1 cellular context compared by ENCODE assay signal in genomic region chr6:97282726-97283617, GRCh38.
TF ChIP-seq lines count a peak whose summit lies in the region.

A gene with protein sequence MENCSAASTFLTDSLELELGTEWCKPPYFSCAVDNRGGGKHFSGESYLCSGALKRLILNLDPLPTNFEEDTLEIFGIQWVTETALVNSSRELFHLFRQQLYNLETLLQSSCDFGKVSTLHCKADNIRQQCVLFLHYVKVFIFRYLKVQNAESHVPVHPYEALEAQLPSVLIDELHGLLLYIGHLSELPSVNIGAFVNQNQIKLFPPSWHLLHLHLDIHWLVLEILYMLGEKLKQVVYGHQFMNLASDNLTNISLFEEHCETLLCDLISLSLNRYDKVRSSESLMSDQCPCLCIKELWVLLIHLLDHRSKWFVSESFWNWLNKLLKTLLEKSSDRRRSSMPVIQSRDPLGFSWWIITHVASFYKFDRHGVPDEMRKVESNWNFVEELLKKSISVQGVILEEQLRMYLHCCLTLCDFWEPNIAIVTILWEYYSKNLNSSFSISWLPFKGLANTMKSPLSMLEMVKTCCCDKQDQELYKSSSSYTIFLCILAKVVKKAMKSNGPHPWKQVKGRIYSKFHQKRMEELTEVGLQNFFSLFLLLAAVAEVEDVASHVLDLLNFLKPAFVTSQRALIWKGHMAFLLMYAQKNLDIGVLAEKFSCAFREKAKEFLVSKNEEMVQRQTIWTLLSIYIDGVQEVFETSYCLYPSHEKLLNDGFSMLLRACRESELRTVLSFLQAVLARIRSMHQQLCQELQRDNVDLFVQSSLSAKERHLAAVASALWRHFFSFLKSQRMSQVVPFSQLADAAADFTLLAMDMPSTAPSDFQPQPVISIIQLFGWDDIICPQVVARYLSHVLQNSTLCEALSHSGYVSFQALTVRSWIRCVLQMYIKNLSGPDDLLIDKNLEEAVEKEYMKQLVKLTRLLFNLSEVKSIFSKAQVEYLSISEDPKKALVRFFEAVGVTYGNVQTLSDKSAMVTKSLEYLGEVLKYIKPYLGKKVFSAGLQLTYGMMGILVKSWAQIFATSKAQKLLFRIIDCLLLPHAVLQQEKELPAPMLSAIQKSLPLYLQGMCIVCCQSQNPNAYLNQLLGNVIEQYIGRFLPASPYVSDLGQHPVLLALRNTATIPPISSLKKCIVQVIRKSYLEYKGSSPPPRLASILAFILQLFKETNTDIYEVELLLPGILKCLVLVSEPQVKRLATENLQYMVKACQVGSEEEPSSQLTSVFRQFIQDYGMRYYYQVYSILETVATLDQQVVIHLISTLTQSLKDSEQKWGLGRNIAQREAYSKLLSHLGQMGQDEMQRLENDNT (minus strand): TSS chr6:97283216. CDS start chr6:97282477, 739 bp downstream.

TF ChIP-seq in HEK293, 187 proteins besides CTCF, POLR2A, EP300 and RAD21 (continued from another document and continues in another):
- TF ChIP-seq ZNF610 (tag by site-specific recombination; IDR thresholded peaks at IDR 0.05; ENCODE audit: borderline replicate concordance) (peak; percentile 77), ZNF174 (tag by site-specific recombination; IDR thresholded peaks at IDR 0.05) (no peak), ZBTB11 (tag by site-specific recombination; conservative IDR thresholded peaks at IDR 0.05; ENCODE audit: low read depth) (peak; percentile 33; the same call in 1 of the 2 replicates), ZBTB8A (tag by site-specific recombination; IDR thresholded peaks at IDR 0.05) (peak; percentile 83), ZNF501 (tag by site-specific recombination; IDR thresholded peaks at IDR 0.05) (peak; percentile 74; the same call in 1 of the 2 replicates), ZNF629 (tag by site-specific recombination; IDR thresholded peaks at IDR 0.05) (peak; percentile 61; the same call in 1 of the 2 replicates), EGR2 (tag by site-specific recombination; IDR thresholded peaks at IDR 0.05; ENCODE audit: low read depth) (peak; percentile 84), ZNF692 (tag by site-specific recombination; IDR thresholded peaks at IDR 0.05) (no peak), ZNF2 (tag by site-specific recombination; IDR thresholded peaks at IDR 0.05) (no peak; the same call in 1 of the 2 replicates), ZNF394 (tag by site-specific recombination; IDR thresholded peaks at IDR 0.05; ENCODE audit: borderline replicate concordance) (peak; percentile 59; the same call in 1 of the 2 replicates), ZNF561 (tag by site-specific recombination; IDR thresholded peaks at IDR 0.05; ENCODE audit: borderline replicate concordance) (peak; percentile 18; the same call in 1 of the 2 replicates), YY1 (tag by site-specific recombination; IDR thresholded peaks at IDR 0.05) (peak; percentile 38; the same call in 1 of the 2 replicates), KLF17 (tag by site-specific recombination; IDR thresholded peaks at IDR 0.05) (peak; percentile 76; the same call in 1 of the 2 replicates), OVOL3 (tag by site-specific recombination; IDR thresholded peaks at IDR 0.05) (0 out of 2 replicates have a peak, but pooled peaks have one; percentile 16), ZNF677 (tag by site-specific recombination; IDR thresholded peaks at IDR 0.05) (no peak), ZNF776 (tag by site-specific recombination; IDR thresholded peaks at IDR 0.05; ENCODE audit: borderline replicate concordance) (no peak), ZSCAN30 (tag by site-specific recombination; IDR thresholded peaks at IDR 0.05) (0 out of 2 replicates have a peak, but pooled peaks have one; percentile 5), ZNF37A (tag by site-specific recombination; IDR thresholded peaks at IDR 0.05) (no peak), ZIC2 (tag by site-specific recombination; IDR thresholded peaks at IDR 0.05) (peak; percentile 91), GLIS2 (tag by site-specific recombination; IDR thresholded peaks at IDR 0.05) (peak; percentile 95), ZNF341 (tag by site-specific recombination; IDR thresholded peaks at IDR 0.05; ENCODE audit: low read depth) (peak; percentile 50), ZXDB (tag by site-specific recombination; IDR thresholded peaks at IDR 0.05) (peak; percentile 83), KLF10 (tag by site-specific recombination; IDR thresholded peaks at IDR 0.05) (0 out of 2 replicates have a peak, but pooled peaks have one; percentile 54), SP3 (tag by site-specific recombination; IDR thresholded peaks at IDR 0.05) (peak; percentile 94), IKZF3 (tag by site-specific recombination; IDR thresholded peaks at IDR 0.05) (peak; percentile 21; the same call in 1 of the 2 replicates), ZNF596 (tag by site-specific recombination; IDR thresholded peaks at IDR 0.05) (no peak), ZNF639 (tag by site-specific recombination; IDR thresholded peaks at IDR 0.05) (peak; percentile 73; the same call in 1 of the 2 replicates), ZNF76 (tag by site-specific recombination; IDR thresholded peaks at IDR 0.05; ENCODE audit: borderline replicate concordance, low read depth) (peak; percentile 16; the same call in 1 of the 2 replicates)
- TF ChIP-seq, protein P1, sequence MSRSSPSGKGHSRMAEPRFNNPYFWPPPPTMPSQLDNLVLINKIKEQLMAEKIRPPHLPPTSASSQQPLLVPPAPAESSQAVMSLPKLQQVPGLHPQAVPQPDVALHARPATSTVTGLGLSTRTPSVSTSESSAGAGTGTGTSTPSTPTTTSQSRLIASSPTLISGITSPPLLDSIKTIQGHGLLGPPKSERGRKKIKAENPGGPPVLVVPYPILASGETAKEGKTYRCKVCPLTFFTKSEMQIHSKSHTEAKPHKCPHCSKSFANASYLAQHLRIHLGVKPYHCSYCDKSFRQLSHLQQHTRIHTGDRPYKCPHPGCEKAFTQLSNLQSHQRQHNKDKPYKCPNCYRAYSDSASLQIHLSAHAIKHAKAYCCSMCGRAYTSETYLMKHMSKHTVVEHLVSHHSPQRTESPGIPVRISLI (tag by site-specific recombination; IDR thresholded peaks at IDR 0.05), result peak; percentile 96
- TF ChIP-seq, protein P2, sequence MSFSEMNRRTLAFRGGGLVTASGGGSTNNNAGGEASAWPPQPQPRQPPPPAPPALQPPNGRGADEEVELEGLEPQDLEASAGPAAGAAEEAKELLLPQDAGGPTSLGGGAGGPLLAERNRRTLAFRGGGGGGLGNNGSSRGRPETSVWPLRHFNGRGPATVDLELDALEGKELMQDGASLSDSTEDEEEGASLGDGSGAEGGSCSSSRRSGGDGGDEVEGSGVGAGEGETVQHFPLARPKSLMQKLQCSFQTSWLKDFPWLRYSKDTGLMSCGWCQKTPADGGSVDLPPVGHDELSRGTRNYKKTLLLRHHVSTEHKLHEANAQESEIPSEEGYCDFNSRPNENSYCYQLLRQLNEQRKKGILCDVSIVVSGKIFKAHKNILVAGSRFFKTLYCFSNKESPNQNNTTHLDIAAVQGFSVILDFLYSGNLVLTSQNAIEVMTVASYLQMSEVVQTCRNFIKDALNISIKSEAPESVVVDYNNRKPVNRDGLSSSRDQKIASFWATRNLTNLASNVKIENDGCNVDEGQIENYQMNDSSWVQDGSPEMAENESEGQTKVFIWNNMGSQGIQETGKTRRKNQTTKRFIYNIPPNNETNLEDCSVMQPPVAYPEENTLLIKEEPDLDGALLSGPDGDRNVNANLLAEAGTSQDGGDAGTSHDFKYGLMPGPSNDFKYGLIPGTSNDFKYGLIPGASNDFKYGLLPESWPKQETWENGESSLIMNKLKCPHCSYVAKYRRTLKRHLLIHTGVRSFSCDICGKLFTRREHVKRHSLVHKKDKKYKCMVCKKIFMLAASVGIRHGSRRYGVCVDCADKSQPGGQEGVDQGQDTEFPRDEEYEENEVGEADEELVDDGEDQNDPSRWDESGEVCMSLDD (tag by site-specific recombination; IDR thresholded peaks at IDR 0.05), result peak; percentile 78
- TF ChIP-seq, protein P3, sequence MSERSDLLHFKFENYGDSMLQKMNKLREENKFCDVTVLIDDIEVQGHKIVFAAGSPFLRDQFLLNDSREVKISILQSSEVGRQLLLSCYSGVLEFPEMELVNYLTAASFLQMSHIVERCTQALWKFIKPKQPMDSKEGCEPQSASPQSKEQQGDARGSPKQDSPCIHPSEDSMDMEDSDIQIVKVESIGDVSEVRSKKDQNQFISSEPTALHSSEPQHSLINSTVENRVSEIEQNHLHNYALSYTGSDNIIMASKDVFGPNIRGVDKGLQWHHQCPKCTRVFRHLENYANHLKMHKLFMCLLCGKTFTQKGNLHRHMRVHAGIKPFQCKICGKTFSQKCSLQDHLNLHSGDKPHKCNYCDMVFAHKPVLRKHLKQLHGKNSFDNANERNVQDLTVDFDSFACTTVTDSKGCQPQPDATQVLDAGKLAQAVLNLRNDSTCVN (tag by site-specific recombination; optimal IDR thresholded peaks at IDR 0.05), result peak; percentile 96
- TF ChIP-seq, protein P4, sequence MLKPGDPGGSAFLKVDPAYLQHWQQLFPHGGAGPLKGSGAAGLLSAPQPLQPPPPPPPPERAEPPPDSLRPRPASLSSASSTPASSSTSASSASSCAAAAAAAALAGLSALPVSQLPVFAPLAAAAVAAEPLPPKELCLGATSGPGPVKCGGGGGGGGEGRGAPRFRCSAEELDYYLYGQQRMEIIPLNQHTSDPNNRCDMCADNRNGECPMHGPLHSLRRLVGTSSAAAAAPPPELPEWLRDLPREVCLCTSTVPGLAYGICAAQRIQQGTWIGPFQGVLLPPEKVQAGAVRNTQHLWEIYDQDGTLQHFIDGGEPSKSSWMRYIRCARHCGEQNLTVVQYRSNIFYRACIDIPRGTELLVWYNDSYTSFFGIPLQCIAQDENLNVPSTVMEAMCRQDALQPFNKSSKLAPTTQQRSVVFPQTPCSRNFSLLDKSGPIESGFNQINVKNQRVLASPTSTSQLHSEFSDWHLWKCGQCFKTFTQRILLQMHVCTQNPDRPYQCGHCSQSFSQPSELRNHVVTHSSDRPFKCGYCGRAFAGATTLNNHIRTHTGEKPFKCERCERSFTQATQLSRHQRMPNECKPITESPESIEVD (tag by site-specific recombination; IDR thresholded peaks at IDR 0.05), result peak; percentile 37; the same call in 1 of the 2 replicates
